21 cellular contexts compared by ENCODE assay signal in genomic region chr7:94222516-94222915, GRCh38.
"Had no signal": no experiment of that assay in that cellular context is flagged by ENCODE, and none has a peak within 500 bp of the region (broad histone marks: within the 10 kb centered on the region; RNA-seq: fewer than 3 reads in every experiment).

No MANE protein-coding gene starts in this region.

- H3K27ac ChIP-seq: ascending aorta, right atrium auricular region, thoracic aorta, vagina had no signal

- FAIRE-seq: endothelial cell of umbilical vein had no signal

- H3K4me3 ChIP-seq: ascending aorta, right atrium auricular region, thoracic aorta, vagina had no signal

- H3K36me3 ChIP-seq: ascending aorta, right atrium auricular region, thoracic aorta, vagina had no signal

- H3K4me1 ChIP-seq: ascending aorta, right atrium auricular region, vagina had no signal

- ATAC-seq: activated CD8-positive, alpha-beta T cell treated with anti-CD3 and anti-CD28 coated beads for 36 hours; activated naive CD4-positive, alpha-beta T cell treated with anti-CD3 and anti-CD28 coated beads, Interleukin-2, amount 50 U/mL, for 72 hours; activated T-cell treated with anti-CD3 and anti-CD28 coated beads, Interleukin-2, amount 50 U/mL, for 72 hours; naive thymus-derived CD8-positive, alpha-beta T cell had no signal

- DNase-seq: activated CD4-positive, alpha-beta T cell treated with anti-CD3 and anti-CD28 coated beads for 1 hour; activated CD4-positive, alpha-beta T cell treated with anti-CD3 and anti-CD28 coated beads, Interleukin-2, amount 10 ng/mL, durations not matched to agents 7 days and 5 days; activated CD8-positive, alpha-beta T cell treated with anti-CD3 and anti-CD28 coated beads for 36 hours; activated naive CD4-positive, alpha-beta T cell; activated T-cell treated with anti-CD3 and anti-CD28 coated beads, Interleukin-2, amount 50 U/mL, for 72 hours; cortex of kidney; foreskin fibroblast; head of caudate nucleus; hippocampal formation; immature natural killer cell; naive thymus-derived CD8-positive, alpha-beta T cell; nucleus accumbens; stimulated activated CD4-positive, alpha-beta T cell treated with anti-CD3 and anti-CD28 coated beads, Interleukin-12 subunit alpha, Interleukin-12 subunit beta, amount 100 ng/mL, for 4 hours; stimulated activated CD4-positive, alpha-beta T cell treated with anti-CD3 and anti-CD28 coated beads, Interleukin-4, amount 100 ng/mL, for 1 hour; T-helper 9 cell had no signal

- H3K9me3 ChIP-seq: ascending aorta, right atrium auricular region, thoracic aorta, vagina had no signal

- H3K27me3 ChIP-seq: ascending aorta, right atrium auricular region, vagina had no signal
